8 cellular contexts compared by ENCODE assay signal in genomic region chr11:73661035-73661628, GRCh38. TPM values are rescaled to one million over a fixed set of nuclear protein-coding genes. Genes with fewer than 3 reads are reported as not detected.
DNase-seq lines count a peak whose midpoint lies in the region; ATAC-seq lines count a peak whose summit lies in the region.

No MANE protein-coding gene starts in this region.

- peak overlapping the region; percentile 72 for H3K27ac ChIP-seq in angular gyrus (ENCODE audit: low read depth, low read length)
- no peak overlapping the region for H3K27ac ChIP-seq in right cardiac atrium (ENCODE audit: low read length)

- 6% methylated on average over 40 of the region's 40 CpGs for WGBS in right cardiac atrium

- H3K4me3 ChIP-seq in right cardiac atrium (ENCODE audit: low read length) = peak overlapping the region; percentile 16

- intact Hi-C loops in right cardiac atrium (cut with DNase I) = loop anchor here in 3 of 4 donors (2.0 to 5.0 kb wide), 3 partner anchors 34 to 256 kb away; no protein-coding TSS in a partner anchor

- ATAC-seq in GM21786 (IDR thresholded peaks at IDR 0.05; ENCODE audit: unreplicated experiment) = peak; percentile 70
- ATAC-seq in right cardiac atrium = peak; percentile 96

- no peaks in the 10 kb centered on the region for H3K9me3 ChIP-seq in right cardiac atrium (ENCODE audit: control insufficient read depth, low read length)

- no peaks in the 10 kb centered on the region for H3K27me3 ChIP-seq in right cardiac atrium (ENCODE audit: control insufficient read depth, insufficient read depth)

- DNase-seq in COLO668 (lab: John Stamatoyannopoulos, UW; ENCODE audit: unreplicated experiment) (peak; percentile 62), NCI-H1048 (lab: John Stamatoyannopoulos, UW) (peak; percentile 56), T-helper 2 cell (peak; percentile 62 to 79 (median 74)), right cardiac atrium (peak; percentile 87 to 97 (median 96)), pulmonary artery endothelial cell (ENCODE audit: low read depth, low spot score) (peak; percentile 36), ureter (ENCODE audit: low spot score) (peak; percentile 92)

- peaks cover 6% of the 10 kb centered on the region for H3K4me1 ChIP-seq in right cardiac atrium (ENCODE audit: control insufficient read depth, insufficient read depth, low read length)

RNA-seq across cellular contexts. Expression of gene PLEKHB1, which starts 14.8 kb away (rescaled TPM):
- total RNA-seq in right cardiac atrium (10 to 100 TPM; 11.7 to 31.5 (median 19.9) TPM), pulmonary artery endothelial cell (0.26 and 0.42 TPM in 2 replicates), ureter (10.8 TPM)
- 15.6 TPM for polyA plus RNA-seq in right cardiac atrium

Comparison
In these comparisons a context has a peak if more than half of its experiments do, and no peak if none do; other contexts are left out.
1. DNase-seq: peak in every context shown above with its lines; median percentile 96 in right cardiac atrium; 92 in ureter; 74 in T-helper 2 cell; 62 in COLO668; 56 in NCI-H1048; 36 in pulmonary artery endothelial cell.